In the genomic region with DNA sequence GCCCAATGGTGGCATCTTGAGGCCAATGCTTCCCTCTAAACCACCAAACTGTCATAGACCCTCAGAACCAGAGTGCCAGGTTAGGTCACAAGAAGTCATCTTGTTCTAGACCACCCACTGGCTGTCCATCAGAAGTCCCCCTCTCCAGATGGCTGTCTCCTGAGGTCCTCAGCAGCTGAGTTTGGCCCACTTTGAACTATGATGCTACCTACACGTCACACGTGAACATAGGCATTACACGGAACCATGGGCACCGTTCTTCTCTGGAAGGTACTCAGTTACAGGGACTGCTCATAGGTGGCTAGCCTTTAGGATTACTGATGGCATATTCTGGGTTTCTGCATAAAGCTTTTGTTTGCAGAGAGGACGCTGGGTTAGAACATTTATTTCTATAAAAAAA, we compare ENCODE assay signal across 16 cellular contexts.
A peak's percentile ranks its signal among the peaks of the same experiment; 100 is the strongest.
DNase-seq lines count a peak whose midpoint lies in the region; ATAC-seq, FAIRE-seq and TF ChIP-seq lines count a peak whose summit lies in the region.
"Had no signal": no experiment of that assay in that cellular context is flagged by ENCODE, and none has a peak within 500 bp of the region (broad histone marks: within the 10 kb centered on the region; RNA-seq: fewer than 3 reads in every experiment).

No MANE protein-coding gene starts in this region.

- CTCF ChIA-PET in H1 (lab: Charles Lee; ENCODE audit: partially characterized antibody), result interaction anchor here (1.2 to 1.7 kb wide), 2 partner anchors 18 to 61 kb away, joined by 3 to 4 read pairs; no protein-coding TSS in a partner anchor

- H3K23ac ChIP-seq in H1 (ENCODE audit: insufficient read length) (no peak overlapping the region), neuronal stem cell (ENCODE audit: low read depth, low read length, poor library complexity) (no peak overlapping the region)

- TF ChIP-seq POLR2A in H1 (IDR thresholded peaks at IDR 0.05; ENCODE audit: control extremely low read depth in 1 of 2, low read depth in 2 of 2, low read length in 2 of 2), result no peak
- no peak for TF ChIP-seq POLR2A in vagina (IDR thresholded peaks at IDR 0.05)
- TF ChIP-seq POLR2A in ovary (IDR thresholded peaks at IDR 0.05), result no peak

- TF ChIP-seq RAD21 in H1 (IDR thresholded peaks at IDR 0.05 in 1 of 2, conservative IDR thresholded peaks at IDR 0.05 in 1 of 2; ENCODE audit: low read depth in 2 of 2, low read length in 2 of 2), result no peak

- no peak overlapping the region for H2BK20ac ChIP-seq in H1 (ENCODE audit: low read length)

- H3K36me3 ChIP-seq in GM23248 (ENCODE audit: low read depth) (no peaks in the 10 kb centered on the region), H1 (ENCODE audit: control insufficient read depth in 2 of 4, insufficient read depth in 4 of 4, low read length in 3 of 4) (no peaks in the 10 kb centered on the region), neuronal stem cell (replicated peaks in 1 of 2; ENCODE audit: control insufficient read depth in 2 of 2, insufficient read depth in 2 of 2, low read length in 2 of 2) (no peaks in the 10 kb centered on the region), vagina (no peaks in the 10 kb centered on the region), ovary (no peaks in the 10 kb centered on the region)
- H3K36me3 ChIP-seq: BLaER1, HAP-1 had no signal

- in situ Hi-C loops in GM23248 (cut with MboI), result no loop called here

- POLR2A ChIA-PET in H1 (lab: Charles Lee; ENCODE audit: partially characterized antibody), result no interaction called here

- no peak for TF ChIP-seq CTCF in H1 (IDR thresholded peaks at IDR 0.05; ENCODE audit: control extremely low read depth in 1 of 3, insufficient read depth in 1 of 3, low read depth in 1 of 3, low read length in 3 of 3)
- TF ChIP-seq CTCF in vagina (IDR thresholded peaks at IDR 0.05), result no peak
- no peak for TF ChIP-seq CTCF in ovary (IDR thresholded peaks at IDR 0.05)

- no peak for FAIRE-seq in H1 (lab: Jason Lieb, UNC)
- FAIRE-seq: GM12892, HepG2 had no signal

- H3K14ac ChIP-seq in H1 (ENCODE audit: insufficient read length) (no peak overlapping the region), neuronal stem cell (ENCODE audit: low read length) (no peak overlapping the region)

- no peak overlapping the region for H3K4ac ChIP-seq in H1 (replicated peaks; ENCODE audit: insufficient read length, low read depth, low read length)
- no peak overlapping the region for H3K4ac ChIP-seq in neuronal stem cell (ENCODE audit: low read length)

- no peaks in the 10 kb centered on the region for H3K27me3 ChIP-seq in GM23248 (replicated peaks; ENCODE audit: insufficient read depth)
- no peaks in the 10 kb centered on the region for H3K27me3 ChIP-seq in H1 (replicated peaks in 1 of 4; ENCODE audit: control insufficient read depth in 3 of 4, extremely low read depth in 1 of 4, insufficient read depth in 3 of 4, low read length in 3 of 4)
- H3K27me3 ChIP-seq in neuronal stem cell (ENCODE audit: control insufficient read depth in 3 of 3, insufficient read depth in 3 of 3, low read depth in 1 of 3, low read length in 3 of 3), result no peaks in the 10 kb centered on the region
- no peaks in the 10 kb centered on the region for H3K27me3 ChIP-seq in vagina
- H3K27me3 ChIP-seq in ovary, result no peaks in the 10 kb centered on the region
- H3K27me3 ChIP-seq: BLaER1 had no signal

- TF ChIP-seq EP300 in H1 (IDR thresholded peaks at IDR 0.05; ENCODE audit: borderline replicate concordance in 1 of 2, low read depth in 2 of 2, low read length in 2 of 2) (no peak), ovary (IDR thresholded peaks at IDR 0.05) (no peak)

- WGBS in GM23248 (ENCODE audit: low coverage in 1 of 2, low lambda C conversion rate in 2 of 2, missing lambda C conversion rate in 2 of 2), 2 experiments, result 98 to 99% methylated on average over 5 of the region's 5 CpGs
- 99% methylated on average over 5 of the region's 5 CpGs; no CpG with 5 or more reads in 1 of the 2 experiments for WGBS in H1 (ENCODE audit: extremely low coverage in 1 of 2, insufficient coverage in 1 of 2, insufficient read length in 1 of 2, insufficient replicate concordance in 2 of 2, low coverage in 1 of 2, low lambda C conversion rate in 2 of 2, missing lambda C conversion rate in 1 of 2), 2 experiments
- no CpG with 5 or more reads among the region's 5 CpGs for WGBS in neuronal stem cell (ENCODE audit: extremely low coverage in 2 of 2, insufficient read length in 2 of 2, insufficient replicate concordance in 1 of 2), 2 donors
- 95 to 97% (median 96%) methylated on average over 5 of the region's 5 CpGs for WGBS in ovary, 3 donors

- H3K79me2 ChIP-seq in GM23248 (ENCODE audit: insufficient read depth), result peaks cover 76% of the 10 kb centered on the region
- H3K79me2 ChIP-seq in H1 (ENCODE audit: control insufficient read depth in 1 of 2, insufficient read depth in 2 of 2, low read length in 2 of 2), result no peaks in the 10 kb centered on the region

- H3K4me3 ChIP-seq in GM23248 (no peak overlapping the region), H1 (ENCODE audit: extremely low read depth in 1 of 4, insufficient read depth in 2 of 4, low read depth in 3 of 4, low read length in 4 of 4) (no peak overlapping the region), neuronal stem cell (ENCODE audit: low read length in 2 of 2) (no peak overlapping the region), vagina (no peak overlapping the region), ovary (no peak overlapping the region)
- H3K4me3 ChIP-seq: BLaER1, HAP-1 had no signal

- H3K27ac ChIP-seq in GM23248 (peak overlapping the region; percentile 81), H1 (ENCODE audit: low read depth, low read length) (no peak overlapping the region), neuronal stem cell (replicated peaks; ENCODE audit: low read length) (no peak overlapping the region), vagina (peak overlapping the region; percentile 33), ovary (peak overlapping the region in 1 of 2 donors; percentile 31)
- H3K27ac ChIP-seq: BLaER1 had no signal

- H2BK12ac ChIP-seq in H1 (ENCODE audit: low read depth, low read length) (no peak overlapping the region), neuronal stem cell (ENCODE audit: low read length) (no peak overlapping the region)

- H2AK5ac ChIP-seq in H1 (ENCODE audit: low read depth, low read length) (0 out of 2 replicates have a peak overlapping the region, but pooled peaks have one; percentile 53), neuronal stem cell (ENCODE audit: low read depth, low read length) (peak overlapping the region; percentile 8)

- no peak overlapping the region for H2BK15ac ChIP-seq in H1 (ENCODE audit: low read length)
- H2BK15ac ChIP-seq in neuronal stem cell (ENCODE audit: low read length), result no peak overlapping the region

- intact Hi-C loops in vagina (cut with DNase I) (no loop called here), ovary (cut with DNase I) (no loop called here)

- no peaks in the 10 kb centered on the region for H3K9me2 ChIP-seq in GM23248 (ENCODE audit: insufficient read depth)

- no peak overlapping the region for H4K5ac ChIP-seq in H1 (ENCODE audit: insufficient read length, low read depth, low read length)

- no peak overlapping the region for H4K91ac ChIP-seq in H1 (replicated peaks; ENCODE audit: insufficient read length, low read length)
- H4K91ac ChIP-seq in neuronal stem cell (ENCODE audit: low read depth, low read length, poor library complexity), result no peak overlapping the region

- no peaks in the 10 kb centered on the region; the same call in 1 of the 2 replicates for H3K23me2 ChIP-seq in H1 (ENCODE audit: low read depth, low read length)

- H3K9me3 ChIP-seq in GM23248 (ENCODE audit: low read depth), result no peaks in the 10 kb centered on the region
- H3K9me3 ChIP-seq in H1 (ENCODE audit: insufficient read depth in 2 of 2, low read depth in 1 of 2, low read length in 1 of 2), result no peaks in the 10 kb centered on the region
- no peaks in the 10 kb centered on the region for H3K9me3 ChIP-seq in neuronal stem cell (replicated peaks in 1 of 2; ENCODE audit: control insufficient read depth in 2 of 2, insufficient read depth in 1 of 2, low read depth in 1 of 2, low read length in 2 of 2)
- no peaks in the 10 kb centered on the region for H3K9me3 ChIP-seq in vagina
- no peaks in the 10 kb centered on the region for H3K9me3 ChIP-seq in ovary
- H3K9me3 ChIP-seq: BLaER1, HAP-1 had no signal

- H3K9ac ChIP-seq in GM23248 (no peak overlapping the region), H1 (replicated peaks in 1 of 4; ENCODE audit: extremely low read depth in 1 of 4, low read depth in 3 of 4, low read length in 3 of 4) (no peak overlapping the region), neuronal stem cell (ENCODE audit: low read depth, low read length, poor library complexity) (no peak overlapping the region)
- H3K9ac ChIP-seq: BLaER1 had no signal

- H3K4me2 ChIP-seq in GM23248 (ENCODE audit: unreplicated experiment), result no peak overlapping the region
- no peak overlapping the region for H3K4me2 ChIP-seq in H1 (ENCODE audit: insufficient read depth in 1 of 2, low read depth in 2 of 2, low read length in 2 of 2)
- no peak overlapping the region for H3K4me2 ChIP-seq in neuronal stem cell (ENCODE audit: insufficient read depth, low read length, poor library complexity, severe bottlenecking)
- H3K4me2 ChIP-seq: BLaER1 had no signal

- ATAC-seq in GM21786 (IDR thresholded peaks at IDR 0.05; ENCODE audit: unreplicated experiment), result no peak
- ATAC-seq: HepG2 had no signal

- no peak overlapping the region for H2BK5ac ChIP-seq in H1 (ENCODE audit: low read depth, low read length)
- no peak overlapping the region for H2BK5ac ChIP-seq in neuronal stem cell (ENCODE audit: low read length)

- H3F3A ChIP-seq in GM23248 (ENCODE audit: insufficient read depth), result peaks cover 40% of the 10 kb centered on the region

- no peaks in the 10 kb centered on the region for H3K79me1 ChIP-seq in H1 (ENCODE audit: low read depth, low read length)
- H3K79me1 ChIP-seq in neuronal stem cell (ENCODE audit: low read depth, low read length), result no peaks in the 10 kb centered on the region

- H2AFZ ChIP-seq in GM23248, result no peak overlapping the region
- H2AFZ ChIP-seq in H1 (ENCODE audit: low read length), result no peak overlapping the region
- H2AFZ ChIP-seq in neuronal stem cell (ENCODE audit: low read length), result no peak overlapping the region

- H3K4me1 ChIP-seq in GM23248 (ENCODE audit: insufficient read depth) (peaks cover 19% of the 10 kb centered on the region), H1 (replicated peaks in 1 of 4; ENCODE audit: control insufficient read depth in 3 of 4, insufficient read depth in 4 of 4, low read length in 3 of 4) (peaks cover 0 to 5% (median 0%) of the 10 kb centered on the region in 4 experiments; a peak in 1 of 7 replicates), neuronal stem cell (ENCODE audit: control insufficient read depth in 2 of 2, insufficient read depth in 1 of 2, low read depth in 1 of 2, low read length in 2 of 2) (peaks cover 2 to 14% of the 10 kb centered on the region in 2 donors), vagina (no peaks in the 10 kb centered on the region), ovary (ENCODE audit: insufficient read depth) (peaks cover 23% of the 10 kb centered on the region)
- H3K4me1 ChIP-seq: BLaER1 had no signal

- H2BK120ac ChIP-seq in H1 (replicated peaks; ENCODE audit: low read depth, low read length) (no peak overlapping the region), neuronal stem cell (ENCODE audit: low read depth, low read length) (no peak overlapping the region)

- H4K20me1 ChIP-seq in GM23248 (ENCODE audit: insufficient read depth), result no peaks in the 10 kb centered on the region
- H4K20me1 ChIP-seq in H1 (replicated peaks in 1 of 2; ENCODE audit: control insufficient read depth in 1 of 2, insufficient read depth in 2 of 2, low read length in 2 of 2), result no peaks in the 10 kb centered on the region
- H4K20me1 ChIP-seq: BLaER1 had no signal

- H3K18ac ChIP-seq in H1 (ENCODE audit: extremely low read depth, low read length) (no peak overlapping the region), neuronal stem cell (ENCODE audit: low read length) (peak overlapping the region; percentile 2)

- H3K56ac ChIP-seq in H1 (replicated peaks; ENCODE audit: insufficient read length, low read depth, low read length), result no peak overlapping the region

- no peak for DNase-seq in GM23248
- DNase-seq in H1 (ENCODE audit: low read depth in 1 of 2, low spot score in 2 of 2), result no peak
- DNase-seq in neuronal stem cell (ENCODE audit: low spot score), result no peak
- DNase-seq in vagina (ENCODE audit: extremely low spot score in 2 of 2), result peak in 1 of 2 donors; percentile 83
- no peak for DNase-seq in ovary
- DNase-seq in stimulated activated CD4-positive, alpha-beta T cell treated with anti-CD3 and anti-CD28 coated beads, Interleukin-4, amount 100 ng/mL, for 24 hours, result no peak
- DNase-seq: 8988T; CD4-positive, alpha-beta memory T cell; DMS153; DMS79; GDM1 had no signal

- no peak overlapping the region for H4K8ac ChIP-seq in H1 (ENCODE audit: extremely low read depth, insufficient read depth, low read length)
- H4K8ac ChIP-seq in neuronal stem cell (ENCODE audit: low read depth, low read length), result no peak overlapping the region

Comparison
In these comparisons a context has a peak if more than half of its experiments do, and no peak if none do; other contexts are left out.
1. H3K27ac ChIP-seq: peak in GM23248 (single experiment) and vagina (single experiment); none in H1 (single experiment) and neuronal stem cell (single experiment).